ENCODE assay signal across 32 cellular contexts in genomic region chr3:187686874-187687273, GRCh38. TPM values are rescaled to one million over a fixed set of nuclear protein-coding genes. Genes with fewer than 3 reads are reported as not detected.
"Had no signal": no experiment of that assay in that cellular context is flagged by ENCODE, and none has a peak within 500 bp of the region (broad histone marks: within the 10 kb centered on the region; RNA-seq: fewer than 3 reads in every experiment).

No MANE protein-coding gene starts in this region.

- H3K36me3 ChIP-seq: ascending aorta had no signal

- DNase-seq: activated B cell treated with CpG ODN at 0.5 μM for 24 hours; activated CD4-positive, alpha-beta memory T cell treated with anti-CD3 and anti-CD28 coated beads for 36 hours; activated CD4-positive, alpha-beta T cell treated with anti-CD3 and anti-CD28 coated beads for 4 hours; activated CD4-positive, alpha-beta T cell treated with anti-CD3 and anti-CD28 coated beads, Interleukin-2, amount 10 ng/mL, durations not matched to agents 24 days and 14 days; activated CD4-positive, alpha-beta T cell treated with anti-CD3 and anti-CD28 coated beads, Interleukin-2, amount 50 U/mL, for 1 hour; activated CD4-positive, alpha-beta T cell treated with anti-CD3 and anti-CD28 coated beads, Interleukin-2, amount 50 U/mL, for 4 hours; activated CD4-positive, CD25-positive, alpha-beta regulatory T cell treated with anti-CD3 and anti-CD28 coated beads, Interleukin-2, amount 50 U/mL, for 72 hours; activated CD8-positive, alpha-beta memory T cell treated with anti-CD3 and anti-CD28 coated beads for 24 hours; activated CD8-positive, alpha-beta memory T cell treated with anti-CD3 and anti-CD28 coated beads, Interleukin-2, amount 10 ng/mL, durations not matched to agents 7 days and 5 days; activated CD8-positive, alpha-beta memory T cell treated with anti-CD3 and anti-CD28 coated beads, Interleukin-2, amount 50 U/mL, for 48 hours; activated CD8-positive, alpha-beta T cell treated with anti-CD3 and anti-CD28 coated beads for 36 hours; activated effector memory CD4-positive, alpha-beta T cell treated with Interleukin-2 at 50 U/mL for 16 hours; activated gamma-delta T cell; activated naive CD4-positive, alpha-beta T cell treated with anti-CD3 and anti-CD28 coated beads, Interleukin-2, amount 10 ng/mL, durations not matched to agents 7 days and 5 days; activated naive CD4-positive, alpha-beta T cell treated with Interleukin-2 at 50 U/mL for 16 hours; activated naive CD8-positive, alpha-beta T cell treated with anti-CD3 and anti-CD28 coated beads, Interleukin-2, amount 10 ng/mL, durations not matched to agents 7 days and 5 days; activated naive CD8-positive, alpha-beta T cell treated with anti-CD3 and anti-CD28 coated beads, Interleukin-2, amount 50 U/mL, for 24 hours; activated T-cell treated with anti-CD3 and anti-CD28 coated beads, Interleukin-2, amount 50 U/mL, for 24 hours; activated T-cell treated with anti-CD3 and anti-CD28 coated beads, Interleukin-2, amount 50 U/mL, for 48 hours; amygdala; anterior cingulate cortex; central memory CD4-positive, alpha-beta T cell; T-helper 1 cell; T-helper 2 cell; T-helper 9 cell had no signal

- H3K4me3 ChIP-seq: ascending aorta had no signal

- H3K4me1 ChIP-seq: ascending aorta had no signal

- H3K27ac ChIP-seq: ascending aorta, VCaP had no signal

- H3K27me3 ChIP-seq: ascending aorta had no signal

- ATAC-seq: activated CD8-positive, alpha-beta memory T cell treated with anti-CD3 and anti-CD28 coated beads, Interleukin-2, amount 10 ng/mL, durations not matched to agents 7 days and 5 days; activated CD8-positive, alpha-beta T cell treated with anti-CD3 and anti-CD28 coated beads for 36 hours; activated naive CD8-positive, alpha-beta T cell treated with anti-CD3 and anti-CD28 coated beads, Interleukin-2, amount 50 U/mL, for 24 hours had no signal

- FAIRE-seq: TTC549 had no signal

RNA-seq across cellular contexts. Expression of gene RTP2, which starts 15.5 kb away (rescaled TPM):
- total RNA-seq: activated B cell treated with CpG ODN at 0.5 μM for 24 hours; activated CD4-positive, alpha-beta memory T cell treated with anti-CD3 and anti-CD28 coated beads for 36 hours; activated CD4-positive, alpha-beta T cell treated with anti-CD3 and anti-CD28 coated beads, Interleukin-2, amount 10 ng/mL, durations not matched to agents 24 days and 14 days; activated CD8-positive, alpha-beta memory T cell treated with anti-CD3 and anti-CD28 coated beads, Interleukin-2, amount 10 ng/mL, durations not matched to agents 7 days and 5 days; activated CD8-positive, alpha-beta T cell treated with anti-CD3 and anti-CD28 coated beads for 36 hours; activated naive CD8-positive, alpha-beta T cell treated with anti-CD3 and anti-CD28 coated beads, Interleukin-2, amount 10 ng/mL, durations not matched to agents 7 days and 5 days; activated T-helper 2 cell treated with anti-CD3 and anti-CD28 coated beads, Interferon-gamma antibody, Interleukin-2, Interleukin-4, amounts not matched to agents 10 μg/mL and 5 μg/mL and 100 μg/mL, durations not matched to agents 14 hours and 24 hours and 36 hours; ascending aorta; cardiac septum; cerebellum had no signal
- polyA plus RNA-seq: adipose tissue had no signal

RNA-seq across cellular contexts. Expression of gene SST, which starts 16.7 kb away (rescaled TPM):
- total RNA-seq: activated B cell treated with CpG ODN at 0.5 μM for 24 hours; activated CD4-positive, alpha-beta memory T cell treated with anti-CD3 and anti-CD28 coated beads for 36 hours; activated CD4-positive, alpha-beta T cell treated with anti-CD3 and anti-CD28 coated beads, Interleukin-2, amount 10 ng/mL, durations not matched to agents 24 days and 14 days; activated CD8-positive, alpha-beta memory T cell treated with anti-CD3 and anti-CD28 coated beads, Interleukin-2, amount 10 ng/mL, durations not matched to agents 7 days and 5 days; activated CD8-positive, alpha-beta T cell treated with anti-CD3 and anti-CD28 coated beads for 36 hours; activated naive CD8-positive, alpha-beta T cell treated with anti-CD3 and anti-CD28 coated beads, Interleukin-2, amount 10 ng/mL, durations not matched to agents 7 days and 5 days; activated T-helper 2 cell treated with anti-CD3 and anti-CD28 coated beads, Interferon-gamma antibody, Interleukin-2, Interleukin-4, amounts not matched to agents 10 μg/mL and 5 μg/mL and 100 μg/mL, durations not matched to agents 14 hours and 24 hours and 36 hours; ascending aorta; cardiac septum had no signal
